1 cellular context compared by ENCODE assay signal in genomic region chr9:126275386-126276001, GRCh38.
TF ChIP-seq lines count a peak whose summit lies in the region.

No MANE protein-coding gene starts in this region.

TF ChIP-seq in GM23338, 12 proteins besides CTCF, POLR2A, EP300 and RAD21 (continued from another document):
- TF ChIP-seq, protein P1, sequence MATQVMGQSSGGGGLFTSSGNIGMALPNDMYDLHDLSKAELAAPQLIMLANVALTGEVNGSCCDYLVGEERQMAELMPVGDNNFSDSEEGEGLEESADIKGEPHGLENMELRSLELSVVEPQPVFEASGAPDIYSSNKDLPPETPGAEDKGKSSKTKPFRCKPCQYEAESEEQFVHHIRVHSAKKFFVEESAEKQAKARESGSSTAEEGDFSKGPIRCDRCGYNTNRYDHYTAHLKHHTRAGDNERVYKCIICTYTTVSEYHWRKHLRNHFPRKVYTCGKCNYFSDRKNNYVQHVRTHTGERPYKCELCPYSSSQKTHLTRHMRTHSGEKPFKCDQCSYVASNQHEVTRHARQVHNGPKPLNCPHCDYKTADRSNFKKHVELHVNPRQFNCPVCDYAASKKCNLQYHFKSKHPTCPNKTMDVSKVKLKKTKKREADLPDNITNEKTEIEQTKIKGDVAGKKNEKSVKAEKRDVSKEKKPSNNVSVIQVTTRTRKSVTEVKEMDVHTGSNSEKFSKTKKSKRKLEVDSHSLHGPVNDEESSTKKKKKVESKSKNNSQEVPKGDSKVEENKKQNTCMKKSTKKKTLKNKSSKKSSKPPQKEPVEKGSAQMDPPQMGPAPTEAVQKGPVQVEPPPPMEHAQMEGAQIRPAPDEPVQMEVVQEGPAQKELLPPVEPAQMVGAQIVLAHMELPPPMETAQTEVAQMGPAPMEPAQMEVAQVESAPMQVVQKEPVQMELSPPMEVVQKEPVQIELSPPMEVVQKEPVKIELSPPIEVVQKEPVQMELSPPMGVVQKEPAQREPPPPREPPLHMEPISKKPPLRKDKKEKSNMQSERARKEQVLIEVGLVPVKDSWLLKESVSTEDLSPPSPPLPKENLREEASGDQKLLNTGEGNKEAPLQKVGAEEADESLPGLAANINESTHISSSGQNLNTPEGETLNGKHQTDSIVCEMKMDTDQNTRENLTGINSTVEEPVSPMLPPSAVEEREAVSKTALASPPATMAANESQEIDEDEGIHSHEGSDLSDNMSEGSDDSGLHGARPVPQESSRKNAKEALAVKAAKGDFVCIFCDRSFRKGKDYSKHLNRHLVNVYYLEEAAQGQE (IDR thresholded peaks at IDR 0.05; ENCODE audit: unreplicated experiment), result no peak
- TF ChIP-seq, protein P2, sequence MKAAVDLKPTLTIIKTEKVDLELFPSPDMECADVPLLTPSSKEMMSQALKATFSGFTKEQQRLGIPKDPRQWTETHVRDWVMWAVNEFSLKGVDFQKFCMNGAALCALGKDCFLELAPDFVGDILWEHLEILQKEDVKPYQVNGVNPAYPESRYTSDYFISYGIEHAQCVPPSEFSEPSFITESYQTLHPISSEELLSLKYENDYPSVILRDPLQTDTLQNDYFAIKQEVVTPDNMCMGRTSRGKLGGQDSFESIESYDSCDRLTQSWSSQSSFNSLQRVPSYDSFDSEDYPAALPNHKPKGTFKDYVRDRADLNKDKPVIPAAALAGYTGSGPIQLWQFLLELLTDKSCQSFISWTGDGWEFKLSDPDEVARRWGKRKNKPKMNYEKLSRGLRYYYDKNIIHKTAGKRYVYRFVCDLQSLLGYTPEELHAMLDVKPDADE (IDR thresholded peaks at IDR 0.05), result no peak
